Comparison of ENCODE assay signal across 14 cellular contexts in the genomic region with DNA sequence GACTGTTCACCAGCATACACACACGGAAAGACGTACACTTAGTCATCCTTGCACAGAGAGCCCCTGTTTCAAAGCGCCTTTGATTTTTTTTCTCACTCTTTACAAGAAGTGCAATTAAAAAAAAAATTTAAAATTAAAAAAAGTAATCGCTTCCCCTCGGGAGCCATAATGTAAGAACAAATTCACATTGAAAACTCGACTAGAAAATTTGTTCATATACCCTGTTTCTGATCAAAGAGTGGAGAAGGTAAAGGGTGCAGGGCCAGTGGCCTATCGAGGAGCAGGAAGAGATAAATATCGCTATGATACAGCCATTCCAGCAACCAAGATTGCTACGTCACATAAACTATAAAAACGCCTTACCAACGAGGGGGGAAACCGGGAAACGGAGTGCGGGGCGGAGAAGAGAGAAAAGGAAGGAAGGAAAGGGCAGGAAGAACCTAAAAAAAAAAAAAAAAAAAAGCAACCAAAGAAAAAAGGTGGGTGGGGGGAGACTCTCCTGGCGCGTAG. TPM values are rescaled to one million over a fixed set of nuclear protein-coding genes. Genes with fewer than 3 reads are reported as not detected.
DNase-seq lines count a peak whose midpoint lies in the region; ATAC-seq and TF ChIP-seq lines count a peak whose summit lies in the region.
"Had no signal": no experiment of that assay in that cellular context is flagged by ENCODE, and none has a peak within 500 bp of the region (broad histone marks: within the 10 kb centered on the region; RNA-seq: fewer than 3 reads in every experiment).

No MANE protein-coding gene starts in this region.

- no peak overlapping the region for H3K9ac ChIP-seq in parathyroid adenoma

- no peak for TF ChIP-seq CTCF in left ventricle myocardium inferior (IDR thresholded peaks at IDR 0.05; ENCODE audit: borderline replicate concordance)
- no peak for TF ChIP-seq CTCF in parathyroid adenoma (IDR thresholded peaks at IDR 0.05)
- TF ChIP-seq CTCF in dorsolateral prefrontal cortex (IDR thresholded peaks at IDR 0.05 in 54 of 56, conservative IDR thresholded peaks at IDR 0.05 in 2 of 56; ENCODE audit: low read depth in 1 of 56, partially characterized antibody in 56 of 56): no peak

- no peak overlapping the region for H2AFZ ChIP-seq in parathyroid adenoma

- peaks cover 100% of the 10 kb centered on the region for H3K27me3 ChIP-seq in left ventricle myocardium inferior (ENCODE audit: low read depth)
- no peaks in the 10 kb centered on the region for H3K27me3 ChIP-seq in right cardiac atrium (ENCODE audit: control insufficient read depth, insufficient read depth)
- no peaks in the 10 kb centered on the region for H3K27me3 ChIP-seq in parathyroid adenoma (ENCODE audit: control insufficient read depth, insufficient read depth, low read length)
- peaks cover 33 to 100% (median 100%) of the 10 kb centered on the region in 45 donors for H3K27me3 ChIP-seq in dorsolateral prefrontal cortex
- H3K27me3 ChIP-seq: SJSA1 had no signal

- no peak for ATAC-seq in Right ventricle myocardium inferior
- ATAC-seq in right cardiac atrium: no peak
- ATAC-seq in HG02981 (IDR thresholded peaks at IDR 0.05; ENCODE audit: unreplicated experiment): no peak
- ATAC-seq: A549 had no signal

- H3K9me3 ChIP-seq in left ventricle myocardium inferior (replicated peaks) (no peaks in the 10 kb centered on the region), right cardiac atrium (ENCODE audit: control insufficient read depth, low read length) (no peaks in the 10 kb centered on the region), parathyroid adenoma (ENCODE audit: control insufficient read depth, low read length) (no peaks in the 10 kb centered on the region)
- H3K9me3 ChIP-seq: A549 had no signal

- intact Hi-C loops in left ventricle myocardium inferior (cut with micrococcal nuclease): no loop called here
- intact Hi-C loops in Right ventricle myocardium inferior (cut with DNase I): no loop called here
- intact Hi-C loops in right cardiac atrium (cut with DNase I): no loop called here
- intact Hi-C loops in dorsolateral prefrontal cortex (cut with DNase I): no loop called here

- 31% methylated on average over 17 of the region's 17 CpGs for WGBS in right cardiac atrium

- peak overlapping the region; percentile 86 for H3K4me2 ChIP-seq in parathyroid adenoma (ENCODE audit: low read length)
- H3K4me2 ChIP-seq: A549 had no signal

- H3K4me3 ChIP-seq in left ventricle myocardium inferior: peak overlapping the region; percentile 50
- H3K4me3 ChIP-seq in right cardiac atrium (ENCODE audit: low read length): no peak overlapping the region
- peak overlapping the region; percentile 97 for H3K4me3 ChIP-seq in parathyroid adenoma (ENCODE audit: low read depth, low read length)
- no peak overlapping the region for H3K4me3 ChIP-seq in dorsolateral prefrontal cortex
- H3K4me3 ChIP-seq: A549, SJSA1 had no signal

- peaks cover 22% of the 10 kb centered on the region for H3K4me1 ChIP-seq in left ventricle myocardium inferior
- H3K4me1 ChIP-seq in right cardiac atrium (ENCODE audit: control insufficient read depth, insufficient read depth, low read length): no peaks in the 10 kb centered on the region
- no peaks in the 10 kb centered on the region for H3K4me1 ChIP-seq in parathyroid adenoma

- DNase-seq in left ventricle myocardium inferior (no peak), Right ventricle myocardium inferior (ENCODE audit: missing footprints) (no peak), right cardiac atrium (no peak), dorsolateral prefrontal cortex (no peak), T-helper 9 cell (no peak), NCI-H82 treated with DMSO at 0.1 percent for 48 hours (lab: John Stamatoyannopoulos, UW; ENCODE audit: unreplicated experiment) (no peak)
- DNase-seq: NCI-H1105; NCI-H69; stimulated activated CD4-positive, alpha-beta T cell treated with anti-CD3 and anti-CD28 coated beads, Interleukin-4, amount 100 ng/mL, for 4 hours had no signal

- no peaks in the 10 kb centered on the region for H3K79me2 ChIP-seq in parathyroid adenoma

- H3K36me3 ChIP-seq in left ventricle myocardium inferior: no peaks in the 10 kb centered on the region
- no peaks in the 10 kb centered on the region for H3K36me3 ChIP-seq in parathyroid adenoma (ENCODE audit: control insufficient read depth, insufficient read depth, low read length)

- peak overlapping the region; percentile 73 for H3K27ac ChIP-seq in left ventricle myocardium inferior (replicated peaks)
- H3K27ac ChIP-seq in right cardiac atrium (ENCODE audit: low read length): peak overlapping the region; percentile 7
- H3K27ac ChIP-seq in parathyroid adenoma: peak overlapping the region; percentile 68
- no peak overlapping the region for H3K27ac ChIP-seq in dorsolateral prefrontal cortex
- H3K27ac ChIP-seq: A549, SJSA1 had no signal

RNA-seq across cellular contexts. Expression of a gene that starts 5.0 kb away (rescaled TPM):
- total RNA-seq in left ventricle myocardium inferior (not detected), Right ventricle myocardium inferior (0.14 TPM), right cardiac atrium (under 1 TPM in 3 of 4 donors, not detected in 1; 0.12 to 0.60 (median 0.37) TPM), dorsolateral prefrontal cortex (not detected)
- 0.36 TPM for polyA plus RNA-seq in right cardiac atrium
- total RNA-seq: osteocyte had no signal

RNA-seq across cellular contexts. Expression of a gene that starts 11.6 kb away (rescaled TPM):
- not detected for total RNA-seq in left ventricle myocardium inferior
- not detected for total RNA-seq in Right ventricle myocardium inferior
- under 1 TPM in 2 of 4 donors, not detected in 2; 0.15 to 0.29 TPM for total RNA-seq in right cardiac atrium
- polyA plus RNA-seq in right cardiac atrium: 0.14 TPM
- total RNA-seq in dorsolateral prefrontal cortex: under 1 TPM in 2 of 120 experiments, not detected in 118; 0.21 to 0.27 TPM
- total RNA-seq: osteocyte had no signal

RNA-seq across cellular contexts. Expression of a gene that starts 23.1 kb away (rescaled TPM):
- total RNA-seq in left ventricle myocardium inferior: not detected
- total RNA-seq in Right ventricle myocardium inferior: 0.14 TPM
- total RNA-seq in right cardiac atrium: 1 to 10 TPM in 2 of 4 donors, under 1 TPM in 2; 0.12 to 2.2 (median 1.1) TPM
- 3.3 TPM for polyA plus RNA-seq in right cardiac atrium
- under 1 TPM in 2 of 120 experiments, not detected in 118; 0.38 to 0.66 TPM for total RNA-seq in dorsolateral prefrontal cortex
- total RNA-seq: osteocyte had no signal

RNA-seq across cellular contexts. Expression of a gene that starts 36.0 kb away (rescaled TPM):
- total RNA-seq in left ventricle myocardium inferior: not detected
- not detected for total RNA-seq in Right ventricle myocardium inferior
- under 1 TPM in 1 of 4 donors, not detected in 3; 0.17 TPM for total RNA-seq in right cardiac atrium
- 0.43 TPM for polyA plus RNA-seq in right cardiac atrium
- 1 to 10 TPM in 1 of 120 experiments, under 1 TPM in 1, not detected in 118; 0.35 to 1.8 TPM for total RNA-seq in dorsolateral prefrontal cortex
- total RNA-seq: osteocyte had no signal

RNA-seq across cellular contexts. Expression of a gene that starts 40.1 kb away (rescaled TPM):
- total RNA-seq in left ventricle myocardium inferior (not detected), Right ventricle myocardium inferior (not detected), right cardiac atrium (not detected), dorsolateral prefrontal cortex (not detected)
- not detected for polyA plus RNA-seq in right cardiac atrium
- total RNA-seq: osteocyte had no signal

Comparison
In these comparisons a context has a peak if more than half of its experiments do, and no peak if none do; other contexts are left out.
1. H3K4me3 ChIP-seq: peak in left ventricle myocardium inferior (single experiment) and parathyroid adenoma (single experiment); none in right cardiac atrium (single experiment) and dorsolateral prefrontal cortex (0 of 59).
2. H3K27ac ChIP-seq: peak in left ventricle myocardium inferior (single experiment), right cardiac atrium (single experiment) and parathyroid adenoma (single experiment); none in dorsolateral prefrontal cortex (0 of 59).